ENCODE assay signal across 8 cellular contexts in genomic region chr7:32728412-32729334, GRCh38.
DNase-seq lines count a peak whose midpoint lies in the region; TF ChIP-seq lines count a peak whose summit lies in the region.
"Not testable (repeated sequence)": the region's sequence is repeated elsewhere in the genome, so short reads cannot be mapped to it uniquely, and the experiment has no call there.

No MANE protein-coding gene starts in this region.

- H3K27me3 Mint-ChIP-seq in activated naive CD4-positive, alpha-beta T cell treated with anti-CD3 and anti-CD28 coated beads, Interleukin-2, amount 10 ng/mL, durations not matched to agents 7 days and 5 days, result peaks cover 40% of the 10 kb centered on the region
- H3K27me3 Mint-ChIP-seq in nephron progenitor cell (ENCODE audit: low read depth, poor library complexity), result not testable (repeated sequence)

- H3K27ac ChIP-seq in SJCRH30, result peak overlapping the region; percentile 76

- peak overlapping the region; percentile 93; the same call in 1 of the 2 replicates for H2AFZ ChIP-seq in Loucy (ENCODE audit: low read length)

- not testable (repeated sequence) for H3K27me3 ChIP-seq in Loucy (ENCODE audit: insufficient read depth, low read length, poor library complexity, severe bottlenecking); SJCRH30

- not testable (repeated sequence) for H3K4me1 Mint-ChIP-seq in activated naive CD4-positive, alpha-beta T cell treated with anti-CD3 and anti-CD28 coated beads, Interleukin-2, amount 10 ng/mL, durations not matched to agents 7 days and 5 days
- H3K4me1 Mint-ChIP-seq in nephron progenitor cell, result peaks cover 30% of the 10 kb centered on the region

- H3K9ac ChIP-seq in Loucy (ENCODE audit: low read depth, low read length, poor library complexity, severe bottlenecking), result peak overlapping the region; percentile 78

- not testable (repeated sequence) for H3K9me3 ChIP-seq in Loucy (ENCODE audit: insufficient read depth, low read depth, low read length); SJCRH30 (replicated peaks)

- in situ Hi-C loops in G401 (cut with HindIII; ENCODE audit: low sequenced_read_pairs), result not testable (repeated sequence)

- DNase-seq in G401 (ENCODE audit: low spot score) (peak; percentile 58), HCEC 1CT (peak; percentile 63), SJCRH30 (peak; percentile 88 to 89), foreskin melanocyte (peak; percentile 34), nephron progenitor cell (peak; percentile 81), superior temporal gyrus (ENCODE audit: extremely low spot score) (peak; percentile 49)
- DNase-seq in activated naive CD4-positive, alpha-beta T cell treated with anti-CD3 and anti-CD28 coated beads, Interleukin-2, amount 10 ng/mL, durations not matched to agents 7 days and 5 days, result peak; percentile 58

- TF ChIP-seq CTCF in Loucy (conservative IDR thresholded peaks at IDR 0.05; ENCODE audit: low read length); nephron progenitor cell (IDR thresholded peaks at IDR 0.05): not testable (repeated sequence)

- H3K36me3 ChIP-seq in Loucy (ENCODE audit: insufficient read depth, low read length); SJCRH30: not testable (repeated sequence)

- H3K9me2 ChIP-seq in Loucy (replicated peaks; ENCODE audit: low read depth, low read length), result not testable (repeated sequence)

- not testable (repeated sequence) for H3K9me3 Mint-ChIP-seq in activated naive CD4-positive, alpha-beta T cell treated with anti-CD3 and anti-CD28 coated beads, Interleukin-2, amount 10 ng/mL, durations not matched to agents 7 days and 5 days; nephron progenitor cell

- CTCF ChIA-PET in activated naive CD4-positive, alpha-beta T cell treated with anti-CD3 and anti-CD28 coated beads, Interleukin-2, amount 10 ng/mL, durations not matched to agents 7 days and 5 days (lab: Charles Lee), result not testable (repeated sequence)

- peak overlapping the region; percentile 76 for H3K4me2 ChIP-seq in Loucy (ENCODE audit: low read depth, low read length, poor library complexity, severe bottlenecking)

- H3K27ac Mint-ChIP-seq in activated naive CD4-positive, alpha-beta T cell treated with anti-CD3 and anti-CD28 coated beads, Interleukin-2, amount 10 ng/mL, durations not matched to agents 7 days and 5 days; nephron progenitor cell: not testable (repeated sequence)

- not testable (repeated sequence) for H3K36me3 Mint-ChIP-seq in activated naive CD4-positive, alpha-beta T cell treated with anti-CD3 and anti-CD28 coated beads, Interleukin-2, amount 10 ng/mL, durations not matched to agents 7 days and 5 days; nephron progenitor cell (ENCODE audit: low read depth)

- H3K4me3 ChIP-seq in Loucy (ENCODE audit: low read length, poor library complexity, severe bottlenecking) (peak overlapping the region; percentile 85), SJCRH30 (peak overlapping the region; percentile 99)

- H3F3A ChIP-seq in Loucy (ENCODE audit: low read depth), result not testable (repeated sequence)

- not testable (repeated sequence) for H4K20me1 ChIP-seq in Loucy (ENCODE audit: insufficient read depth, low read length, poor library complexity, severe bottlenecking)

- H3K4me1 ChIP-seq in Loucy (ENCODE audit: insufficient read depth, low read length, poor library complexity, severe bottlenecking); SJCRH30: not testable (repeated sequence)

- peaks cover 21% of the 10 kb centered on the region; the same call in 1 of the 2 replicates for H3K79me2 ChIP-seq in Loucy (ENCODE audit: insufficient read depth, low read length)

- H3K4me3 Mint-ChIP-seq in activated naive CD4-positive, alpha-beta T cell treated with anti-CD3 and anti-CD28 coated beads, Interleukin-2, amount 10 ng/mL, durations not matched to agents 7 days and 5 days, result peak overlapping the region; percentile 55
- H3K4me3 Mint-ChIP-seq in nephron progenitor cell, result peak overlapping the region; percentile 88

Comparison
In these comparisons a context has a peak if more than half of its experiments do, and no peak if none do; other contexts are left out.
1. Peak in every context shown above with its lines: DNase-seq, H3K4me3 ChIP-seq and H3K27ac ChIP-seq.
2. DNase-seq: peak in every context shown above with its lines; median percentile 88 in SJCRH30; 81 in nephron progenitor cell; 63 in HCEC 1CT; 58 in G401; 58 in activated naive CD4-positive, alpha-beta T cell treated with anti-CD3 and anti-CD28 coated beads, Interleukin-2, amount 10 ng/mL, durations not matched to agents 7 days and 5 days; 49 in superior temporal gyrus; 34 in foreskin melanocyte.